ENCODE assay signal across 7 cellular contexts in the genomic region with DNA sequence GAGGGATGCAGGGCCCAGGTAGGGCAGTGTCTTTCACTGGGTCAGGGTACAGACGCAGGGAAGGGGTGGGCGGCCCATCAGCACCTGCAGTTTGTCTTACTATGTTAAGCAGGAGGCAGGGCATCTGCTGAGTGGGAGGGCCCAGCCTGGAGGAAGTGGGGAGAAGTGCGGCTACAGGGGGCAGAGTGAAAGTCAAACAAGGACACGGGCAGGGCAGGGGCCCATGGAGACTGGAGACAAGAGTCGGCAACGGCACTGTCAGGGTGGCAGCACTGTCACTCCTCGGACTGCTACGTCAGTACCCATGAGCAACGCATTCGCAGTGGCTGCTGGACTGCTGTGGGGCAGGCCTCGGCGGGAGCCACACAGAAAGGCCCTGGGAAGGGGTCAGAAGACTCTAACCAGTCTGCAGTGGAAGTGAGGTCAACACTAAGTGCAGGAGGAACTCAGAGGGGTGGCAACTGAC. TPM values are rescaled to one million over a fixed set of nuclear protein-coding genes. Genes with fewer than 3 reads are reported as not detected.
DNase-seq lines count a peak whose midpoint lies in the region; TF ChIP-seq lines count a peak whose summit lies in the region.

No MANE protein-coding gene starts in this region.

- H3K27ac ChIP-seq in layer of hippocampus (ENCODE audit: low read depth, low read length), result peak overlapping the region; percentile 66
- peak overlapping the region in 1 of 5 donors; percentile 6 for H3K27ac ChIP-seq in stomach

- 48 to 64% (median 50%) methylated on average over 10 to 12 of the region's 12 CpGs for WGBS in stomach, 5 donors

- TF ChIP-seq POLR2A in stomach (IDR thresholded peaks at IDR 0.05), result no peak

- H3K36me3 ChIP-seq in stomach, result peaks cover 0 to 2% (median under 1%) of the 10 kb centered on the region in 4 donors

- no peaks in the 10 kb centered on the region for H3K9me3 ChIP-seq in stomach

- peak; percentile 67 for DNase-seq in GM20000 (ENCODE audit: low spot score)
- peak; percentile 80 for DNase-seq in NAMALWA (ENCODE audit: low spot score)
- peak; percentile 47 for DNase-seq in activated T-cell treated with anti-CD3 and anti-CD28 coated beads for 48 hours (ENCODE audit: low read depth)
- DNase-seq in stomach, result peak; percentile 26
- no peak for DNase-seq in NCI-H524 treated with DMSO at 0.1 percent for 48 hours (lab: John Stamatoyannopoulos, UW)
- DNase-seq in HCEC 1CT, result no peak

- no peak for TF ChIP-seq EP300 in stomach (IDR thresholded peaks at IDR 0.05)

- peaks cover 50 to 76% (median 61%) of the 10 kb centered on the region in 4 donors for H3K4me1 ChIP-seq in stomach

- no peak for TF ChIP-seq CTCF in GM20000 (IDR thresholded peaks at IDR 0.05; ENCODE audit: extremely low read depth, missing control alignments)
- no peak for TF ChIP-seq CTCF in stomach (IDR thresholded peaks at IDR 0.05)

- no peaks in the 10 kb centered on the region for H3K27me3 ChIP-seq in layer of hippocampus (ENCODE audit: control insufficient read depth, insufficient read depth, low read length)
- no peaks in the 10 kb centered on the region for H3K27me3 ChIP-seq in stomach

- intact Hi-C loops in stomach (cut with DNase I; ENCODE audit: low total_unique reads), result no loop called here

- no peak overlapping the region for H3K4me3 ChIP-seq in stomach

RNA-seq across cellular contexts. Expression of a gene that starts 19.7 kb away (rescaled TPM):
- total RNA-seq in stomach, result 100 to 1,000 TPM in 1 of 5 donors, 10 to 100 TPM in 4; 10.5 to 238 (median 15.4) TPM
- 1 to 10 TPM; 2.4 to 7.2 (median 3.7) TPM for polyA plus RNA-seq in stomach

Comparison
In these comparisons a context has a peak if more than half of its experiments do, and no peak if none do; other contexts are left out.
1. DNase-seq: peak in GM20000 (single experiment), NAMALWA (single experiment), activated T-cell treated with anti-CD3 and anti-CD28 coated beads for 48 hours (single experiment) and stomach (single experiment); none in NCI-H524 treated with DMSO at 0.1 percent for 48 hours (single experiment) and HCEC 1CT (single experiment).